In the genomic region with DNA sequence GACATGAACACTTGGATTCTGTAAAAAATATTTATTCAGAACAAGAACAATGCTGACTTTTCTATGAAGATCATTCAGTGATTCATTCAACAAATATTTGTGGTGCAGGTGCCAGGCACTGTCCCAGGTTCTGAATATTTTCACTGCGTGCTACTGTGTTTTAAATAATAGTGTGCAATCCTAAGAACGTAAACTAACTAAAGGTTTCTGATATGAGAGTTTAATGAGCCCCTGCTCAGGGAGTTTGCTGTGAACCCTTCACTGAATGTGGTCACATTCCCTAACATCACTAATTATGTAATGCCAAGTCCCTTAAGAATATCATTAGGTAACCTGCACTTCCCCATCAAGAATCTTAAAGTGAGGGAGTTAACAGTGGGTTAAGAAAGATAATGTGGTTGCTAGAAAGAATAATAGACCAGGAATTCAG, we compare ENCODE assay signal across 10 cellular contexts. TPM values are rescaled to one million over a fixed set of nuclear protein-coding genes. Genes with fewer than 3 reads are reported as not detected.
DNase-seq lines count a peak whose midpoint lies in the region; ATAC-seq, FAIRE-seq and TF ChIP-seq lines count a peak whose summit lies in the region.
"Had no signal": no experiment of that assay in that cellular context is flagged by ENCODE, and none has a peak within 500 bp of the region (broad histone marks: within the 10 kb centered on the region; RNA-seq: fewer than 3 reads in every experiment).

No MANE protein-coding gene starts in this region.

- peak; percentile 92 for FAIRE-seq in H54 (lab: Jason Lieb, UNC)

- TF ChIP-seq POLR2A in H54 (IDR thresholded peaks at IDR 0.05; ENCODE audit: low read depth, low read length): no peak

- TF ChIP-seq CTCF in 22Rv1 (IDR thresholded peaks at IDR 0.05) (no peak), fibroblast of the aortic adventitia (IDR thresholded peaks at IDR 0.05; ENCODE audit: insufficient read depth, low read length) (no peak)

- no peak overlapping the region for H3K4me3 ChIP-seq in fibroblast of the aortic adventitia (ENCODE audit: low read depth, low read length)
- H3K4me3 ChIP-seq: HAP-1 had no signal

- no peak for ATAC-seq in HG03139 (IDR thresholded peaks at IDR 0.05; ENCODE audit: unreplicated experiment)
- ATAC-seq in HG02981 (IDR thresholded peaks at IDR 0.05; ENCODE audit: unreplicated experiment): no peak
- no peak for ATAC-seq in HG03039 (IDR thresholded peaks at IDR 0.05; ENCODE audit: unreplicated experiment)

- DNase-seq in H54 (ENCODE audit: insufficient read length, low spot score) (peak; percentile 23), SW480 (ENCODE audit: low spot score) (peak; percentile 32), fibroblast of the aortic adventitia (ENCODE audit: low read depth) (peak; percentile 58), cerebellar nuclear complex (lab: John Stamatoyannopoulos, UW) (no peak)
- DNase-seq: stimulated activated CD4-positive, alpha-beta T cell treated with anti-CD3 and anti-CD28 coated beads, Interleukin-2, amount 100 ng/mL, for 48 hours had no signal

- H3K27ac ChIP-seq in 22Rv1: peak overlapping the region; percentile 70

RNA-seq across cellular contexts. Expression of a gene that starts 1.7 kb away (rescaled TPM):
- total RNA-seq in fibroblast of the aortic adventitia (ENCODE audit: low replicate concordance): 1.4 and 2.5 TPM in 2 replicates

Comparison
In these comparisons a context has a peak if more than half of its experiments do, and no peak if none do; other contexts are left out.
1. DNase-seq: peak in H54 (single experiment), SW480 (single experiment) and fibroblast of the aortic adventitia (single experiment); none in cerebellar nuclear complex (0 of 2).